In the genomic region with DNA sequence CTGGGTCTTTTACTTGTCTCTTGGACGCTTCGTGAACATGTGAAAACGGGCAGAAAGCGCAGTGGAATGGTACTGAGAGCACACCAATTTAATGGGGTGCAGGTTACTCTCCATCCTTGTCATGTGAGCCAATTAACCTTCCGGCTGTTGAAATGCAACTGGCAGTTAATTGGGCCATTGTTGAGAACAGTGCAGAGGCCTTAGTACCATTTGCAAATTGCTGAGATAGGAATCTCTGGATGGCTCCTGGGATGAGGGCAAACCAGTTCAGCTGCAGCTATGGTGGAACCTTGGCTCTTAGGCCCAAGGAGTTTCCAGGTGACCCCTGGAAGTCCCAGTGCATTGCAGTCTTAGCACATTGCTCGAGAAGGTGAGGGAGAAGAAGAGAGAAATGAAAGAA, we compare ENCODE assay signal across 22 cellular contexts.
DNase-seq lines count a peak whose midpoint lies in the region; ATAC-seq and TF ChIP-seq lines count a peak whose summit lies in the region.
"Had no signal": no experiment of that assay in that cellular context is flagged by ENCODE, and none has a peak within 500 bp of the region (broad histone marks: within the 10 kb centered on the region; RNA-seq: fewer than 3 reads in every experiment).

No MANE protein-coding gene starts in this region.

- peaks cover 8% of the 10 kb centered on the region for H3K9me3 Mint-ChIP-seq in activated T-cell treated with anti-CD3 and anti-CD28 coated beads, Interleukin-2, amount 50 U/mL, for 24 hours
- no peaks in the 10 kb centered on the region for H3K9me3 Mint-ChIP-seq in activated T-cell treated with anti-CD3 and anti-CD28 coated beads, Interleukin-2, amount 50 U/mL, for 4 hours
- H3K9me3 Mint-ChIP-seq in H9: peaks cover 0 to 3% of the 10 kb centered on the region in 2 experiments; a peak in 1 of 5 replicates
- H3K9me3 Mint-ChIP-seq in activated T-helper 17 cell treated with anti-CD3 and anti-CD28 coated beads, Interleukin-2, amount 50 U/mL, for 72 hours: no peaks in the 10 kb centered on the region
- peaks cover 18% of the 10 kb centered on the region for H3K9me3 Mint-ChIP-seq in nephron progenitor cell

- peak overlapping the region; percentile 94 for H3K27ac Mint-ChIP-seq in activated T-cell treated with anti-CD3 and anti-CD28 coated beads, Interleukin-2, amount 50 U/mL, for 24 hours
- H3K27ac Mint-ChIP-seq in H9 (peak overlapping the region in 2 of 3 experiments; percentile 6 to 28; a peak in 3 of 7 replicates), nephron progenitor cell (peak overlapping the region; percentile 16)
- H3K27ac Mint-ChIP-seq in activated T-helper 17 cell treated with anti-CD3 and anti-CD28 coated beads, Interleukin-2, amount 50 U/mL, for 72 hours: peak overlapping the region; percentile 93

- H2AFZ ChIP-seq in H9 (ENCODE audit: low read length): no peak overlapping the region

- no peaks in the 10 kb centered on the region for H3K79me2 ChIP-seq in H9 (ENCODE audit: insufficient read depth, low read length)

- H3K9ac ChIP-seq in H9 (ENCODE audit: extremely low read depth, insufficient read length, low read length): no peak overlapping the region

- H3K23ac ChIP-seq in H9 (ENCODE audit: insufficient read length, low read depth, low read length): no peak overlapping the region

- H3K27me3 Mint-ChIP-seq in activated T-cell treated with anti-CD3 and anti-CD28 coated beads, Interleukin-2, amount 50 U/mL, for 24 hours: no peaks in the 10 kb centered on the region
- no peaks in the 10 kb centered on the region for H3K27me3 Mint-ChIP-seq in activated T-cell treated with anti-CD3 and anti-CD28 coated beads, Interleukin-2, amount 50 U/mL, for 4 hours (ENCODE audit: low read depth)
- H3K27me3 Mint-ChIP-seq in H9 (ENCODE audit: low read depth) (0 out of 2 replicates have a peak, but pooled peaks cover 2% of the 10 kb centered on the region), nephron progenitor cell (ENCODE audit: low read depth, poor library complexity) (no peaks in the 10 kb centered on the region)
- no peaks in the 10 kb centered on the region for H3K27me3 Mint-ChIP-seq in activated T-helper 17 cell treated with anti-CD3 and anti-CD28 coated beads, Interleukin-2, amount 50 U/mL, for 72 hours

- H3K4me3 ChIP-seq in breast epithelium: no peak overlapping the region
- H3K4me3 ChIP-seq: colonic mucosa, left ventricle myocardium inferior, prostate gland, thoracic aorta had no signal

- H2BK12ac ChIP-seq in H9 (ENCODE audit: insufficient read length, low read depth, low read length): no peak overlapping the region

- H3K27ac ChIP-seq in H9 (ENCODE audit: insufficient read length, low read depth, low read length) (no peak overlapping the region), breast epithelium (no peak overlapping the region)
- H3K27ac ChIP-seq: brain microvascular endothelial cell, colonic mucosa, left ventricle myocardium inferior, prostate gland, thoracic aorta had no signal

- no peak overlapping the region for H2BK20ac ChIP-seq in H9 (ENCODE audit: low read depth, low read length, poor library complexity, severe bottlenecking)

- no peak overlapping the region for H4K91ac ChIP-seq in H9 (ENCODE audit: insufficient read length, low read depth, low read length)

- H3K4me1 ChIP-seq in H9 (ENCODE audit: insufficient read depth, low read length): peaks cover 4% of the 10 kb centered on the region; the same call in 1 of the 2 replicates
- no peaks in the 10 kb centered on the region for H3K4me1 ChIP-seq in breast epithelium
- H3K4me1 ChIP-seq: colonic mucosa, left ventricle myocardium inferior, prostate gland had no signal

- no peak overlapping the region for H2BK120ac ChIP-seq in H9 (ENCODE audit: low read depth, low read length, poor library complexity, severe bottlenecking)

- no peak for ATAC-seq in activated T-cell treated with anti-CD3 and anti-CD28 coated beads, Interleukin-2, amount 50 U/mL, for 4 hours
- no peak for ATAC-seq in activated T-helper 17 cell treated with anti-CD3 and anti-CD28 coated beads, Interleukin-2, amount 50 U/mL, for 72 hours (replicated peaks)

- no peak overlapping the region for H3T11ph ChIP-seq in H9 (ENCODE audit: low read length)

- H4K5ac ChIP-seq in H9 (ENCODE audit: insufficient read length, low read depth, low read length): no peak overlapping the region

- no peak overlapping the region for H3K14ac ChIP-seq in H9 (ENCODE audit: insufficient read depth, low read length)

- no peak overlapping the region for H2BK5ac ChIP-seq in H9 (ENCODE audit: insufficient read length, low read length)

- no peak for TF ChIP-seq POLR2A in breast epithelium (IDR thresholded peaks at IDR 0.05)

- H3K4ac ChIP-seq in H9 (ENCODE audit: low read depth, low read length): no peak overlapping the region

- H3K4me1 Mint-ChIP-seq in activated T-cell treated with anti-CD3 and anti-CD28 coated beads, Interleukin-2, amount 50 U/mL, for 24 hours (ENCODE audit: low read depth): peaks cover 60% of the 10 kb centered on the region
- peaks cover 53% of the 10 kb centered on the region for H3K4me1 Mint-ChIP-seq in activated T-cell treated with anti-CD3 and anti-CD28 coated beads, Interleukin-2, amount 50 U/mL, for 4 hours (ENCODE audit: low read depth)
- H3K4me1 Mint-ChIP-seq in H9: peaks cover 30 to 31% of the 10 kb centered on the region in 2 experiments
- H3K4me1 Mint-ChIP-seq in activated T-helper 17 cell treated with anti-CD3 and anti-CD28 coated beads, Interleukin-2, amount 50 U/mL, for 72 hours: peaks cover 55% of the 10 kb centered on the region
- H3K4me1 Mint-ChIP-seq in nephron progenitor cell: peaks cover 39% of the 10 kb centered on the region

- H3K27me3 ChIP-seq in H9 (ENCODE audit: insufficient read depth, low read length) (no peaks in the 10 kb centered on the region), breast epithelium (no peaks in the 10 kb centered on the region)
- H3K27me3 ChIP-seq: brain microvascular endothelial cell, colonic mucosa had no signal

- no peak overlapping the region for H2AK5ac ChIP-seq in H9 (ENCODE audit: insufficient read length, low read length)

- no peaks in the 10 kb centered on the region for H3K79me1 ChIP-seq in H9 (ENCODE audit: insufficient read depth, low read depth, low read length, poor library complexity, severe bottlenecking)

- H3K23me2 ChIP-seq in H9 (ENCODE audit: insufficient read length, low read depth, low read length, poor library complexity, severe bottlenecking): no peaks in the 10 kb centered on the region

- no peak overlapping the region for H3K18ac ChIP-seq in H9 (ENCODE audit: insufficient read length, low read depth, low read length)

- no peak overlapping the region for H3K4me3 Mint-ChIP-seq in activated T-cell treated with anti-CD3 and anti-CD28 coated beads, Interleukin-2, amount 50 U/mL, for 24 hours
- no peak overlapping the region for H3K4me3 Mint-ChIP-seq in activated T-cell treated with anti-CD3 and anti-CD28 coated beads, Interleukin-2, amount 50 U/mL, for 4 hours
- no peak overlapping the region for H3K4me3 Mint-ChIP-seq in H9
- peak overlapping the region; percentile 74 for H3K4me3 Mint-ChIP-seq in activated T-helper 17 cell treated with anti-CD3 and anti-CD28 coated beads, Interleukin-2, amount 50 U/mL, for 72 hours
- H3K4me3 Mint-ChIP-seq in nephron progenitor cell: no peak overlapping the region

- no CpG with 5 or more reads among the region's 6 CpGs for WGBS in H9 (ENCODE audit: extremely low coverage, insufficient read length, low lambda C conversion rate)

- TF ChIP-seq CTCF in H9 (conservative IDR thresholded peaks at IDR 0.05): no peak
- TF ChIP-seq CTCF in nephron progenitor cell (IDR thresholded peaks at IDR 0.05): no peak
- no peak for TF ChIP-seq CTCF in breast epithelium (IDR thresholded peaks at IDR 0.05)

- intact Hi-C loops in breast epithelium (cut with DNase I; ENCODE audit: low total_unique reads): no loop called here

- no peak overlapping the region for H3K56ac ChIP-seq in H9 (ENCODE audit: insufficient read length, low read depth, low read length)

- no peaks in the 10 kb centered on the region for H3K36me3 ChIP-seq in breast epithelium
- H3K36me3 ChIP-seq: brain microvascular endothelial cell, colonic mucosa, left ventricle myocardium inferior, prostate gland, thoracic aorta had no signal

- no peaks in the 10 kb centered on the region for H4K20me1 ChIP-seq in H9 (ENCODE audit: control insufficient read depth, insufficient read depth, insufficient read length)

- H2BK15ac ChIP-seq in H9 (ENCODE audit: low read depth, low read length): no peak overlapping the region

- H3K4me2 ChIP-seq in H9 (ENCODE audit: insufficient read depth, insufficient read length, low read length): no peak overlapping the region

- H4K8ac ChIP-seq in H9 (replicated peaks; ENCODE audit: insufficient read length, low read depth, low read length): no peak overlapping the region

- H3K9me3 ChIP-seq in H9 (ENCODE audit: control insufficient read depth, low read depth, low read length) (no peaks in the 10 kb centered on the region), breast epithelium (no peaks in the 10 kb centered on the region)
- H3K9me3 ChIP-seq: colonic mucosa, left ventricle myocardium inferior, prostate gland, thoracic aorta had no signal

- no peaks in the 10 kb centered on the region for H3K36me3 Mint-ChIP-seq in activated T-cell treated with anti-CD3 and anti-CD28 coated beads, Interleukin-2, amount 50 U/mL, for 24 hours (ENCODE audit: low read depth)
- H3K36me3 Mint-ChIP-seq in activated T-cell treated with anti-CD3 and anti-CD28 coated beads, Interleukin-2, amount 50 U/mL, for 4 hours (ENCODE audit: insufficient read depth): no peaks in the 10 kb centered on the region
- H3K36me3 Mint-ChIP-seq in H9 (ENCODE audit: insufficient read depth in 1 of 3, low read depth in 3 of 3): no peaks in the 10 kb centered on the region
- H3K36me3 Mint-ChIP-seq in activated T-helper 17 cell treated with anti-CD3 and anti-CD28 coated beads, Interleukin-2, amount 50 U/mL, for 72 hours (ENCODE audit: low read depth): no peaks in the 10 kb centered on the region
- no peaks in the 10 kb centered on the region for H3K36me3 Mint-ChIP-seq in nephron progenitor cell (ENCODE audit: low read depth)

- no peak for DNase-seq in activated T-cell treated with anti-CD3 and anti-CD28 coated beads, Interleukin-2, amount 50 U/mL, for 24 hours
- DNase-seq in activated T-cell treated with anti-CD3 and anti-CD28 coated beads, Interleukin-2, amount 50 U/mL, for 4 hours: no peak
- no peak for DNase-seq in H9
- no peak for DNase-seq in nephron progenitor cell
- DNase-seq in ecto neural progenitor cell (ENCODE audit: low spot score): no peak
- no peak for DNase-seq in breast epithelium (ENCODE audit: low spot score in 2 of 2)
- no peak for DNase-seq in NCI-H1694 treated with DMSO at 0.1 percent for 48 hours (lab: John Stamatoyannopoulos, UW)
- DNase-seq: activated CD4-positive, alpha-beta T cell treated with anti-CD3 and anti-CD28 coated beads, Interleukin-2, amount 50 U/mL, for 1 hour; brain microvascular endothelial cell; C1 segment of cervical spinal cord; colonic mucosa; DMS79; GOT3; head of caudate nucleus; KG1; left ventricle myocardium inferior; NCI-H2029; stimulated activated naive CD4-positive, alpha-beta T cell; SW 1271 had no signal

Comparison
In these comparisons a context has a peak if more than half of its experiments do, and no peak if none do; other contexts are left out.
1. H3K27ac Mint-ChIP-seq: peak in every context shown above with its lines; median percentile 94 in activated T-cell treated with anti-CD3 and anti-CD28 coated beads, Interleukin-2, amount 50 U/mL, for 24 hours; 93 in activated T-helper 17 cell treated with anti-CD3 and anti-CD28 coated beads, Interleukin-2, amount 50 U/mL, for 72 hours; 17 in H9; 16 in nephron progenitor cell.